Comparison of ENCODE assay signal across 19 cellular contexts in the genomic region with DNA sequence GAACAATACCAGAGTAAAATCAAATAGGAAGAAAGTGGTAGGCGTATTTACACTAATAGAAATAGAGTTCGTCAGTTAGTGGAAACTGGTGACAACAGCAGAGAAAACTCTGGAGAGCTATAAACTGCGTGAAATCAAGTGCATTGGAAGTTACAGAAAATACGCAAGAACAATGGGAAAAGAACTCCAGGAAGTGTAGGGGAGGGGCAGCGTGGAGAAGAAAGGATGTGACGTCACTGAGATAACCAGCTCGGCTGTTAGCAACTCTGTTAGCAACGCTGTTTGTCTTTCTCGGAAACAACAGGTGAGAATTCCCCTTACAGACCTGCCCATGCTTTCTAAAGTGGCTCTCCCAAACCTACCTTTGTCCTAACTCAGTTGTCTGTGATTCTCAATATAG. TPM values are rescaled to one million over a fixed set of nuclear protein-coding genes. Genes with fewer than 3 reads are reported as not detected.
"Had no signal": no experiment of that assay in that cellular context is flagged by ENCODE, and none has a peak within 500 bp of the region (broad histone marks: within the 10 kb centered on the region; RNA-seq: fewer than 3 reads in every experiment).

A gene (plus strand): TSS at position 244 of the 400 bp plus-strand sequence. CDS start 178 bp downstream, outside the sequence.

RNA-seq across cellular contexts. Expression of the gene that starts here (rescaled TPM):
- total RNA-seq: endodermal cell, esophagus mucosa, gastrocnemius medialis, glomerular endothelial cell, left ventricle myocardium superior, lower lobe of right lung, mononuclear cell, natural killer cell, occipital lobe, ovary, posterior vena cava, pulmonary artery endothelial cell, spleen, thoracic aorta, tibial nerve, upper lobe of left lung, uterus had no signal
- polyA plus RNA-seq: keratinocyte, neural cell, ovary, spleen had no signal
